ENCODE assay signal across 14 cellular contexts in the genomic region with DNA sequence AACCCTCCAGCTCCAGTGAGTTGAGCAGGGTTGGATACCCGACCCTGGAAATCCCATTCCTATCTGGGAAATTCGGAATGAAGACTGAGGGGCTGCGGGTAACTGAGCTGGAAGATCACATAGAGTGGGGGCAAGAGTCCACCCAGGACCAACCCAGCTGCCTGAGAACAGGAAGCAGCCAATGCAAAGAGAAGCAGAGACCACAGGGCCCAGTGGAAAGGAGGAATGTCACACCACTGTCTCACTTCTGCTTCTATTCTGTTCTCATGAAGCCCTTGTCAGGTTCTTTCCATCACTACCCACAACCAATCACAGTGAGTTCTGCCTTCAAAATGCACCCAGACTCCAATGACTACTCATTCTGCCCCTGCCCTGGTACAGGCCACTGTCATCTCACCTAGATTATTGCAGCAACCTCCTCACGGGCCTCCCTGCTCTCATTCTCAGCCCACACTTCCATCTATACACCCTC. TPM values are rescaled to one million over a fixed set of nuclear protein-coding genes. Genes with fewer than 3 reads are reported as not detected.
DNase-seq lines count a peak whose midpoint lies in the region; ATAC-seq and TF ChIP-seq lines count a peak whose summit lies in the region.
"Had no signal": no experiment of that assay in that cellular context is flagged by ENCODE, and none has a peak within 500 bp of the region (broad histone marks: within the 10 kb centered on the region; RNA-seq: fewer than 3 reads in every experiment).

No MANE protein-coding gene starts in this region.

- H3K9me3 Mint-ChIP-seq in activated naive CD8-positive, alpha-beta T cell treated with anti-CD3 and anti-CD28 coated beads, Interleukin-2, amount 50 U/mL, for 24 hours: no peaks in the 10 kb centered on the region
- H3K9me3 Mint-ChIP-seq in activated naive CD8-positive, alpha-beta T cell treated with anti-CD3 and anti-CD28 coated beads for 36 hours: no peaks in the 10 kb centered on the region
- H3K9me3 Mint-ChIP-seq in type B pancreatic cell: no peaks in the 10 kb centered on the region

- peaks cover 26% of the 10 kb centered on the region for H3K4me1 Mint-ChIP-seq in activated naive CD8-positive, alpha-beta T cell treated with anti-CD3 and anti-CD28 coated beads, Interleukin-2, amount 50 U/mL, for 24 hours
- H3K4me1 Mint-ChIP-seq in activated naive CD8-positive, alpha-beta T cell treated with anti-CD3 and anti-CD28 coated beads for 36 hours: peaks cover 23% of the 10 kb centered on the region
- H3K4me1 Mint-ChIP-seq in type B pancreatic cell (ENCODE audit: unreplicated experiment): peaks cover 3% of the 10 kb centered on the region

- no peak overlapping the region for H3K27ac ChIP-seq in HEK293 (ENCODE audit: extremely low read depth, low read depth, low read length)
- H3K27ac ChIP-seq: dorsolateral prefrontal cortex, sigmoid colon, thyroid gland had no signal

- peaks cover 6% of the 10 kb centered on the region for H3K36me3 Mint-ChIP-seq in activated naive CD8-positive, alpha-beta T cell treated with anti-CD3 and anti-CD28 coated beads, Interleukin-2, amount 50 U/mL, for 24 hours (ENCODE audit: low read depth)
- peaks cover 4% of the 10 kb centered on the region for H3K36me3 Mint-ChIP-seq in activated naive CD8-positive, alpha-beta T cell treated with anti-CD3 and anti-CD28 coated beads for 36 hours
- no peaks in the 10 kb centered on the region for H3K36me3 Mint-ChIP-seq in type B pancreatic cell

- POLR2A ChIA-PET in HEK293 (lab: Yijun Ruan, JAX): interaction anchor here (1.5 to 1.6 kb wide), 2 partner anchors 15 to 16 kb away, joined by 4 read pairs; partner anchors contain the start of gene DYRK1B

- no peaks in the 10 kb centered on the region; the same call in 1 of the 2 replicates for H3K9me3 ChIP-seq in HEK293 (ENCODE audit: control insufficient read depth, insufficient read depth, low read depth, low read length)
- H3K9me3 ChIP-seq: sigmoid colon, thyroid gland had no signal

- ATAC-seq in activated naive CD8-positive, alpha-beta T cell treated with anti-CD3 and anti-CD28 coated beads, Interleukin-2, amount 50 U/mL, for 24 hours: peak; percentile 51
- peak; percentile 78 for ATAC-seq in HG03565 (IDR thresholded peaks at IDR 0.05; ENCODE audit: unreplicated experiment)

- H3K4me1 ChIP-seq in HEK293 (ENCODE audit: control insufficient read depth, insufficient read depth, low read length): peaks cover 7% of the 10 kb centered on the region

- H3K36me3 ChIP-seq in HEK293 (ENCODE audit: control insufficient read depth in 2 of 2, insufficient read depth in 1 of 2, low read length in 2 of 2): peaks cover 9 to 74% of the 10 kb centered on the region in 2 experiments
- H3K36me3 ChIP-seq: thyroid gland had no signal

- H3K27me3 Mint-ChIP-seq in activated naive CD8-positive, alpha-beta T cell treated with anti-CD3 and anti-CD28 coated beads, Interleukin-2, amount 50 U/mL, for 24 hours: no peaks in the 10 kb centered on the region
- H3K27me3 Mint-ChIP-seq in activated naive CD8-positive, alpha-beta T cell treated with anti-CD3 and anti-CD28 coated beads for 36 hours: no peaks in the 10 kb centered on the region
- H3K27me3 Mint-ChIP-seq in type B pancreatic cell: no peaks in the 10 kb centered on the region

- H3K27ac Mint-ChIP-seq in activated naive CD8-positive, alpha-beta T cell treated with anti-CD3 and anti-CD28 coated beads, Interleukin-2, amount 50 U/mL, for 24 hours: no peak overlapping the region
- H3K27ac Mint-ChIP-seq in activated naive CD8-positive, alpha-beta T cell treated with anti-CD3 and anti-CD28 coated beads for 36 hours: no peak overlapping the region
- no peak overlapping the region for H3K27ac Mint-ChIP-seq in type B pancreatic cell

- no peak overlapping the region for H3K4me3 ChIP-seq in HEK293 (ENCODE audit: low read depth, low read length)
- H3K4me3 ChIP-seq: dorsolateral prefrontal cortex, sigmoid colon, thyroid gland had no signal

- H3K4me3 Mint-ChIP-seq in activated naive CD8-positive, alpha-beta T cell treated with anti-CD3 and anti-CD28 coated beads, Interleukin-2, amount 50 U/mL, for 24 hours: no peak overlapping the region
- no peak overlapping the region for H3K4me3 Mint-ChIP-seq in activated naive CD8-positive, alpha-beta T cell treated with anti-CD3 and anti-CD28 coated beads for 36 hours
- H3K4me3 Mint-ChIP-seq in type B pancreatic cell: no peak overlapping the region

- CTCF ChIA-PET in HEK293 (lab: Yijun Ruan, JAX): interaction anchor here (0.5 to 9.7 kb wide), 4 partner anchors 23 to 52 kb away, joined by 3 to 102 read pairs (median 4); no protein-coding TSS in a partner anchor

- DNase-seq in activated naive CD8-positive, alpha-beta T cell treated with anti-CD3 and anti-CD28 coated beads, Interleukin-2, amount 50 U/mL, for 24 hours: no peak
- DNase-seq in activated naive CD8-positive, alpha-beta T cell treated with anti-CD3 and anti-CD28 coated beads for 36 hours: no peak
- DNase-seq in type B pancreatic cell (ENCODE audit: extremely low spot score, unreplicated experiment): peak; percentile 31
- DNase-seq in GDM1 (lab: John Stamatoyannopoulos, UW): no peak
- DNase-seq in NCI-H345 (lab: John Stamatoyannopoulos, UW): no peak
- DNase-seq in DMS53 (lab: John Stamatoyannopoulos, UW): no peak
- DNase-seq: amygdala, dorsolateral prefrontal cortex, KBM-7, sigmoid colon, thyroid gland had no signal

- TF ChIP-seq CTCF in HEK293 (tag by site-specific recombination; IDR thresholded peaks at IDR 0.05): no peak
- TF ChIP-seq CTCF in type B pancreatic cell (conservative IDR thresholded peaks at IDR 0.05): no peak

TF ChIP-seq in HEK293, 187 proteins besides CTCF, POLR2A, EP300 and RAD21:
- TF ChIP-seq ZNF10 (tag by site-specific recombination; IDR thresholded peaks at IDR 0.05): no peak
- TF ChIP-seq ZNF26 (tag by site-specific recombination; IDR thresholded peaks at IDR 0.05): no peak
- no peak for TF ChIP-seq ZNF473 (tag by site-specific recombination; IDR thresholded peaks at IDR 0.05)
- TF ChIP-seq ZNF148 (tag by site-specific recombination; IDR thresholded peaks at IDR 0.05; ENCODE audit: borderline replicate concordance): 0 out of 2 replicates have a peak, but pooled peaks have one; percentile 10

RNA-seq across cellular contexts. Expression of gene DYRK1B, which starts 15.3 kb away (rescaled TPM):
- 1 to 10 TPM; 3.8 to 4.9 TPM for total RNA-seq in activated naive CD8-positive, alpha-beta T cell treated with anti-CD3 and anti-CD28 coated beads for 36 hours
- total RNA-seq in type B pancreatic cell (ENCODE audit: low replicate concordance): 43.1 and 49.3 TPM in 2 replicates

RNA-seq across cellular contexts. Expression of gene FBL, which starts 27.5 kb away (rescaled TPM):
- total RNA-seq in activated naive CD8-positive, alpha-beta T cell treated with anti-CD3 and anti-CD28 coated beads for 36 hours: 100 to 1,000 TPM; 925 to 936 TPM
- 327 and 356 TPM in 2 replicates for total RNA-seq in type B pancreatic cell (ENCODE audit: low replicate concordance)

RNA-seq across cellular contexts. Expression of gene LEUTX, which starts 40.0 kb away (rescaled TPM):
- not detected for total RNA-seq in activated naive CD8-positive, alpha-beta T cell treated with anti-CD3 and anti-CD28 coated beads for 36 hours
- not detected in 2 replicates for total RNA-seq in type B pancreatic cell (ENCODE audit: low replicate concordance)
- total RNA-seq: dorsolateral prefrontal cortex, fibroblast of villous mesenchyme, sigmoid colon, thyroid gland had no signal
